Comparison of ENCODE assay signal across 20 cellular contexts in genomic region chr2:28219736-28220364, GRCh38.
"Had no signal": no experiment of that assay in that cellular context is flagged by ENCODE, and none has a peak within 500 bp of the region (broad histone marks: within the 10 kb centered on the region; RNA-seq: fewer than 3 reads in every experiment).

No MANE protein-coding gene starts in this region.

- ATAC-seq: activated T-cell treated with anti-CD3 and anti-CD28 coated beads, Interleukin-2, amount 50 U/mL, for 4 hours; right cardiac atrium; stimulated activated naive B cell treated with anti-CD40 and anti-IgM and Interleukin-4, amounts not matched to agents 10 μg/mL and 1 μg/mL and 100 μg/mL, for 72 hours had no signal

- H3K27ac Mint-ChIP-seq: stimulated activated naive B cell treated with anti-CD40 and anti-IgM and Interleukin-4, amounts not matched to agents 10 μg/mL and 1 μg/mL and 100 μg/mL, for 72 hours had no signal

- H3K4me3 Mint-ChIP-seq: activated T-cell treated with anti-CD3 and anti-CD28 coated beads, Interleukin-2, amount 50 U/mL, for 4 hours; brain; stimulated activated naive B cell treated with anti-CD40 and anti-IgM and Interleukin-4, amounts not matched to agents 10 μg/mL and 1 μg/mL and 100 μg/mL, for 72 hours had no signal

- H3K27me3 Mint-ChIP-seq: brain; stimulated activated naive B cell treated with anti-CD40 and anti-IgM and Interleukin-4, amounts not matched to agents 10 μg/mL and 1 μg/mL and 100 μg/mL, for 72 hours had no signal

- H3K9me3 Mint-ChIP-seq: activated T-cell treated with anti-CD3 and anti-CD28 coated beads, Interleukin-2, amount 50 U/mL, for 4 hours; brain; stimulated activated naive B cell treated with anti-CD40 and anti-IgM and Interleukin-4, amounts not matched to agents 10 μg/mL and 1 μg/mL and 100 μg/mL, for 72 hours had no signal

- H3K27ac ChIP-seq: parathyroid adenoma, skin epidermis, tibial artery had no signal

- H3K36me3 Mint-ChIP-seq: brain had no signal

- H3K4me3 ChIP-seq: skin epidermis, tibial artery had no signal

- H3K27me3 ChIP-seq: tibial artery had no signal

- H3K4me1 ChIP-seq: parathyroid adenoma had no signal

- DNase-seq: activated CD4-positive, alpha-beta T cell treated with anti-CD3 and anti-CD28 coated beads for 1 hour; activated CD4-positive, alpha-beta T cell treated with anti-CD3 and anti-CD28 coated beads, Interleukin-2, amount 50 U/mL, for 4 hours; activated CD8-positive, alpha-beta memory T cell treated with anti-CD3 and anti-CD28 coated beads for 24 hours; activated CD8-positive, alpha-beta memory T cell treated with anti-CD3 and anti-CD28 coated beads, Interleukin-2, amount 50 U/mL, for 4 hours; activated naive CD4-positive, alpha-beta T cell treated with Interleukin-2 at 50 U/mL for 16 hours; activated T-cell treated with anti-CD3 and anti-CD28 coated beads, Interleukin-2, amount 50 U/mL, for 4 hours; caudate nucleus; dermis blood vessel endothelial cell; effector memory CD4-positive, alpha-beta T cell; glutamatergic neuron; nucleus accumbens; right cardiac atrium; stimulated activated CD8-positive, alpha-beta memory T cell treated with anti-CD3 and anti-CD28 coated beads, Interleukin-4, amount 100 ng/mL, for 48 hours; stimulated activated naive B cell treated with anti-CD40 and anti-IgM and Interleukin-4, amounts not matched to agents 10 μg/mL and 1 μg/mL and 100 μg/mL, for 72 hours; T-helper 1 cell; T-helper 9 cell; tibial artery had no signal

- H3K9me3 ChIP-seq: tibial artery had no signal

- H3K36me3 ChIP-seq: tibial artery had no signal
